In the genomic region with DNA sequence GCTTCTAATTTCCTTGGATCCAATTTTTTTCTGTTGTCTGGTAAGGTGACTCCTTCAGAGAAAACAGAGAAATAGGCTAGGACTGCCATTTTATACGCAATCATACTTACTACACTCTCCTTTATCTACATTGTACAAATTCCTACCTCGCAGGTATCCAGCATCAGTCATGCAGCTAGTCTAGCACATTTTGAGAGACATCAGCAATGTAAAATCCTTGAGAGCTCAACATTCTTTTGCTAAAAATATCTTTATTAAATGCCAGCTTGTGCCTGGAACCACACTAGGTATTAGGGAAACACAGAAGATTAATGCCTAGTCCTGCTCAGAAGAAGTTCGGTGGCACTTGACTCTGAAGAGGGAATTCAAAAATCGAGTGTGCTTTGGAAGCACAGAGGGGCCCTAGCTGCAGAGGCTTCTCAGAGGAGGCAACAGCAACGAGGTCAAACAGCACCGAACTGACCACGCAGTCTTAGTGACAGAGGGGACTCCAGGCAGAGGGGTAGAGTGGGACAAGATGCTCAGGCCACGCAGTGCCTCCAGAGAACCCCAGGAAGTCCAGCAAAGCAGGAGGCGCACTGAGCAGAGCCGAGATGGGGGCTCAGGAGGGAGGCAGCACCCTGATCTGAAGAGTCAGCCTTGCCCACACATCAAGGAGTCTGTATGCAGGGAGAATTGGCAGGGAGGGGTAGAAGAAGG, we compare ENCODE assay signal across 22 cellular contexts. TPM values are rescaled to one million over a fixed set of nuclear protein-coding genes. Genes with fewer than 3 reads are reported as not detected.
DNase-seq lines count a peak whose midpoint lies in the region; ATAC-seq, FAIRE-seq and TF ChIP-seq lines count a peak whose summit lies in the region.
"Had no signal": no experiment of that assay in that cellular context is flagged by ENCODE, and none has a peak within 500 bp of the region (broad histone marks: within the 10 kb centered on the region; RNA-seq: fewer than 3 reads in every experiment).

No MANE protein-coding gene starts in this region.

- TF ChIP-seq EP300 in H1 (IDR thresholded peaks at IDR 0.05; ENCODE audit: borderline replicate concordance in 1 of 2, low read depth in 2 of 2, low read length in 2 of 2) = no peak

- H3K56ac ChIP-seq in H1 (replicated peaks; ENCODE audit: insufficient read length, low read depth, low read length) = no peak overlapping the region

- no peaks in the 10 kb centered on the region for H3K27me3 Mint-ChIP-seq in nephron (ENCODE audit: low read depth)
- peaks cover 24% of the 10 kb centered on the region for H3K27me3 Mint-ChIP-seq in activated CD4-positive, alpha-beta T cell treated with anti-CD3 and anti-CD28 coated beads for 36 hours
- peaks cover 31% of the 10 kb centered on the region in 2 donors for H3K27me3 Mint-ChIP-seq in CD4-positive, alpha-beta memory T cell

- peak overlapping the region; percentile 89 for H3K4me2 ChIP-seq in PC-9
- no peak overlapping the region for H3K4me2 ChIP-seq in H1 (ENCODE audit: insufficient read depth in 1 of 2, low read depth in 2 of 2, low read length in 2 of 2)

- no peaks in the 10 kb centered on the region for H3K9me3 Mint-ChIP-seq in nephron
- no peaks in the 10 kb centered on the region for H3K9me3 Mint-ChIP-seq in activated CD4-positive, alpha-beta T cell treated with anti-CD3 and anti-CD28 coated beads for 36 hours (ENCODE audit: low read depth)
- peaks cover 0 to 4% (median 2%) of the 10 kb centered on the region in 8 donors for H3K9me3 Mint-ChIP-seq in CD4-positive, alpha-beta memory T cell

- H3K27ac ChIP-seq in PC-9 (peak overlapping the region; percentile 85), H1 (ENCODE audit: low read depth, low read length) (no peak overlapping the region), upper lobe of right lung (peak overlapping the region; percentile 47)
- no peak overlapping the region for H3K27ac ChIP-seq in CD4-positive, alpha-beta memory T cell (ENCODE audit: low read depth, low read length)
- H3K27ac ChIP-seq: SJCRH30, spleen had no signal

- H2AFZ ChIP-seq in PC-9 (no peak overlapping the region), H1 (ENCODE audit: low read length) (no peak overlapping the region)

- peaks cover 3% of the 10 kb centered on the region; the same call in 1 of the 2 replicates for H3K23me2 ChIP-seq in H1 (ENCODE audit: low read depth, low read length)

- H4K5ac ChIP-seq in H1 (ENCODE audit: insufficient read length, low read depth, low read length) = no peak overlapping the region

- no peak for TF ChIP-seq RAD21 in H1 (IDR thresholded peaks at IDR 0.05 in 1 of 2, conservative IDR thresholded peaks at IDR 0.05 in 1 of 2; ENCODE audit: low read depth in 2 of 2, low read length in 2 of 2)

- peak; percentile 10 for ATAC-seq in upper lobe of right lung
- ATAC-seq in activated CD4-positive, alpha-beta T cell treated with anti-CD3 and anti-CD28 coated beads for 36 hours = no peak
- ATAC-seq: activated T-cell treated with anti-CD3 and anti-CD28 coated beads, Interleukin-2, amount 50 U/mL, for 72 hours; right cardiac atrium; stimulated activated memory B cell treated with anti-CD40 and anti-IgM and Interleukin-4, amounts not matched to agents 10 μg/mL and 1 μg/mL and 100 μg/mL, for 72 hours had no signal

- H4K8ac ChIP-seq in H1 (ENCODE audit: extremely low read depth, insufficient read depth, low read length) = no peak overlapping the region; the same call in 1 of the 2 replicates

- 0 out of 2 replicates have a peak overlapping the region, but pooled peaks have one; percentile 60 for H2AK5ac ChIP-seq in H1 (ENCODE audit: low read depth, low read length)

- intact Hi-C loops in PC-9 (cut with micrococcal nuclease; ENCODE audit: unreplicated experiment) (loop anchor here (10.0 kb wide), 1 partner anchor 1197 kb away; no protein-coding TSS in a partner anchor), upper lobe of right lung (cut with DNase I) (no loop called here)
- intact Hi-C loops in activated CD4-positive, alpha-beta T cell treated with anti-CD3 and anti-CD28 coated beads for 36 hours (cut with DNase I, micrococcal nuclease) = loop anchor here in 1 of 2 experiments (2.0 kb wide), 1 partner anchor 19 kb away; no protein-coding TSS in a partner anchor
- intact Hi-C loops in CD4-positive, alpha-beta memory T cell (cut with micrococcal nuclease) = no loop called here

- no peak for TF ChIP-seq POLR2A in H1 (IDR thresholded peaks at IDR 0.05; ENCODE audit: control extremely low read depth in 1 of 2, low read depth in 2 of 2, low read length in 2 of 2)

- no peak for TF ChIP-seq CTCF in PC-9 (conservative IDR thresholded peaks at IDR 0.05)
- no peak for TF ChIP-seq CTCF in H1 (IDR thresholded peaks at IDR 0.05; ENCODE audit: control extremely low read depth in 1 of 3, insufficient read depth in 1 of 3, low read depth in 1 of 3, low read length in 3 of 3)
- TF ChIP-seq CTCF in nephron (IDR thresholded peaks at IDR 0.05; ENCODE audit: unreplicated experiment in 3 of 3) = no peak
- TF ChIP-seq CTCF in upper lobe of right lung (IDR thresholded peaks at IDR 0.05) = no peak

- 83% methylated on average over 10 of the region's 10 CpGs; no CpG with 5 or more reads in 1 of the 2 experiments for WGBS in H1 (ENCODE audit: extremely low coverage in 1 of 2, insufficient coverage in 1 of 2, insufficient read length in 1 of 2, insufficient replicate concordance in 2 of 2, low coverage in 1 of 2, low lambda C conversion rate in 2 of 2, missing lambda C conversion rate in 1 of 2), 2 experiments

- H4K91ac ChIP-seq in H1 (replicated peaks; ENCODE audit: insufficient read length, low read length) = peak overlapping the region; percentile 12

- peaks cover 4% of the 10 kb centered on the region for H3K36me3 Mint-ChIP-seq in nephron (ENCODE audit: low read depth)
- peaks cover 2% of the 10 kb centered on the region for H3K36me3 Mint-ChIP-seq in activated CD4-positive, alpha-beta T cell treated with anti-CD3 and anti-CD28 coated beads for 36 hours (ENCODE audit: low read depth)
- no peaks in the 10 kb centered on the region for H3K36me3 Mint-ChIP-seq in CD4-positive, alpha-beta memory T cell
- H3K36me3 Mint-ChIP-seq: CD4-positive, CD25-positive, alpha-beta regulatory T cell; stimulated activated memory B cell treated with anti-CD40 and anti-IgM and Interleukin-4, amounts not matched to agents 10 μg/mL and 1 μg/mL and 100 μg/mL, for 72 hours had no signal

- H3K27me3 ChIP-seq in PC-9 (ENCODE audit: insufficient read depth, low read depth) (no peaks in the 10 kb centered on the region), H1 (replicated peaks in 1 of 4; ENCODE audit: control insufficient read depth in 3 of 4, extremely low read depth in 1 of 4, insufficient read depth in 3 of 4, low read length in 3 of 4) (peaks cover 0 to 14% (median 11%) of the 10 kb centered on the region in 4 experiments; a peak in 4 of 7 replicates), upper lobe of right lung (no peaks in the 10 kb centered on the region)
- H3K27me3 ChIP-seq in CD4-positive, alpha-beta memory T cell (ENCODE audit: insufficient read depth, low read length) = no peaks in the 10 kb centered on the region
- H3K27me3 ChIP-seq: Peyer's patch, SJCRH30 had no signal

- H3F3A ChIP-seq in PC-9 (ENCODE audit: insufficient read depth, low read depth) = peaks cover 49% of the 10 kb centered on the region

- H3K9ac ChIP-seq in H1 (replicated peaks in 1 of 4; ENCODE audit: extremely low read depth in 1 of 4, low read depth in 3 of 4, low read length in 3 of 4) = no peak overlapping the region

- H3K4me3 ChIP-seq in PC-9 = peak overlapping the region; percentile 55
- no peak overlapping the region for H3K4me3 ChIP-seq in H1 (ENCODE audit: extremely low read depth in 1 of 4, insufficient read depth in 2 of 4, low read depth in 3 of 4, low read length in 4 of 4)
- H3K4me3 ChIP-seq in upper lobe of right lung = no peak overlapping the region
- H3K4me3 ChIP-seq in CD4-positive, alpha-beta memory T cell (ENCODE audit: low read length in 2 of 2) = no peak overlapping the region
- H3K4me3 ChIP-seq: Peyer's patch, SJCRH30, spleen had no signal

- H3K4me3 Mint-ChIP-seq in nephron = peak overlapping the region; percentile 2 to 92 (median 16)
- no peak overlapping the region for H3K4me3 Mint-ChIP-seq in activated CD4-positive, alpha-beta T cell treated with anti-CD3 and anti-CD28 coated beads for 36 hours
- peak overlapping the region in 1 of 8 donors; percentile 6 for H3K4me3 Mint-ChIP-seq in CD4-positive, alpha-beta memory T cell
- H3K4me3 Mint-ChIP-seq: activated T-cell treated with anti-CD3 and anti-CD28 coated beads, Interleukin-2, amount 50 U/mL, for 72 hours; stimulated activated memory B cell treated with anti-CD40 and anti-IgM and Interleukin-4, amounts not matched to agents 10 μg/mL and 1 μg/mL and 100 μg/mL, for 72 hours had no signal

- no TSS peak for BruUV-seq in PC-9 (replicated peaks; lab: Mats Ljungman, UMichigan)

- H3K4ac ChIP-seq in H1 (replicated peaks; ENCODE audit: insufficient read length, low read depth, low read length) = no peak overlapping the region

- H3K9me2 ChIP-seq in PC-9 (ENCODE audit: insufficient read depth) = no peaks in the 10 kb centered on the region

- POLR2A ChIA-PET in PC-9 (lab: Charles Lee; ENCODE audit: unreplicated experiment) (interaction anchor here (0.6 to 0.8 kb wide), 4 partner anchors 48 to 583 kb away, joined by 3 to 5 read pairs (median 5); no protein-coding TSS in a partner anchor), H1 (lab: Charles Lee; ENCODE audit: partially characterized antibody) (interaction anchor here (1.2 kb wide), 1 partner anchor 15 kb away, joined by 3 read pairs; no protein-coding TSS in a partner anchor)
- POLR2A ChIA-PET in activated CD4-positive, alpha-beta T cell treated with anti-CD3 and anti-CD28 coated beads for 36 hours (lab: Charles Lee) = interaction anchor here (0.6 kb wide), 1 partner anchor 74 kb away, joined by 3 read pairs; no protein-coding TSS in a partner anchor
- POLR2A ChIA-PET in CD4-positive, alpha-beta memory T cell (lab: Charles Lee; ENCODE audit: partially characterized antibody) = no interaction called here

- H3K9me3 ChIP-seq in PC-9 (ENCODE audit: insufficient read depth, low read depth) = no peaks in the 10 kb centered on the region
- H3K9me3 ChIP-seq in H1 (ENCODE audit: insufficient read depth in 2 of 2, low read depth in 1 of 2, low read length in 1 of 2) = peaks cover 0 to 4% of the 10 kb centered on the region in 2 experiments; a peak in 1 of 4 replicates
- H3K9me3 ChIP-seq in upper lobe of right lung = no peaks in the 10 kb centered on the region
- H3K9me3 ChIP-seq in CD4-positive, alpha-beta memory T cell (ENCODE audit: control insufficient read depth in 1 of 2, low read length in 2 of 2) = no peaks in the 10 kb centered on the region
- H3K9me3 ChIP-seq: Peyer's patch had no signal

- H2BK120ac ChIP-seq in H1 (replicated peaks; ENCODE audit: low read depth, low read length) = peak overlapping the region; percentile 68

- DNase-seq in PC-9 (peak in 1 of 2 experiments; percentile 53), H1 (ENCODE audit: low read depth in 1 of 2, low spot score in 2 of 2) (no peak), upper lobe of right lung (no peak), NCI-H1694 (lab: John Stamatoyannopoulos, UW) (no peak)
- DNase-seq in activated CD4-positive, alpha-beta T cell treated with anti-CD3 and anti-CD28 coated beads for 36 hours = no peak
- no peak for DNase-seq in CD4-positive, alpha-beta memory T cell
- DNase-seq: activated naive CD4-positive, alpha-beta T cell treated with Interleukin-2 at 50 U/mL for 16 hours; activated T-cell treated with anti-CD3 and anti-CD28 coated beads, Interleukin-2, amount 50 U/mL, for 72 hours; CD4-positive, CD25-positive, alpha-beta regulatory T cell; dermis blood vessel endothelial cell; KBM-7; MM.1S; NCI-H1436; NCI-H510A treated with DMSO at 0.1 percent for 48 hours; Peyer's patch; right cardiac atrium; SJCRH30; spleen; stimulated activated CD4-positive, alpha-beta T cell treated with anti-CD3 and anti-CD28 coated beads, Interleukin-4, amount 100 ng/mL, for 1 hour had no signal

- H3K4me1 Mint-ChIP-seq in nephron = peaks cover 62% of the 10 kb centered on the region
- H3K4me1 Mint-ChIP-seq in activated CD4-positive, alpha-beta T cell treated with anti-CD3 and anti-CD28 coated beads for 36 hours = peaks cover 8% of the 10 kb centered on the region
- peaks cover 2 to 13% (median 6%) of the 10 kb centered on the region in 4 donors for H3K4me1 Mint-ChIP-seq in CD4-positive, alpha-beta memory T cell

- H2BK20ac ChIP-seq in H1 (ENCODE audit: low read length) = peak overlapping the region; percentile 94

- no peak for FAIRE-seq in H1 (lab: Jason Lieb, UNC)
- FAIRE-seq: bronchial epithelial cell had no signal

- H3K79me1 ChIP-seq in H1 (ENCODE audit: low read depth, low read length) = no peaks in the 10 kb centered on the region

- H3K36me3 ChIP-seq in PC-9 (ENCODE audit: low read depth) (peaks cover 45% of the 10 kb centered on the region), H1 (ENCODE audit: control insufficient read depth in 2 of 4, insufficient read depth in 4 of 4, low read length in 3 of 4) (peaks cover 0 to 2% (median under 1%) of the 10 kb centered on the region in 4 experiments; a peak in 2 of 8 replicates), upper lobe of right lung (no peaks in the 10 kb centered on the region)
- H3K36me3 ChIP-seq in CD4-positive, alpha-beta memory T cell (ENCODE audit: insufficient read depth, low read length) = no peaks in the 10 kb centered on the region
- H3K36me3 ChIP-seq: Peyer's patch, SJCRH30, spleen had no signal

- H3K79me2 ChIP-seq in PC-9 (ENCODE audit: low read depth) = peaks cover 96% of the 10 kb centered on the region
- H3K79me2 ChIP-seq in H1 (ENCODE audit: control insufficient read depth in 1 of 2, insufficient read depth in 2 of 2, low read length in 2 of 2) = peaks cover 0 to 36% of the 10 kb centered on the region in 2 experiments; a peak in 3 of 4 replicates

- peak overlapping the region in 2 of 3 experiments; percentile 11 for H3K27ac Mint-ChIP-seq in nephron
- H3K27ac Mint-ChIP-seq in activated CD4-positive, alpha-beta T cell treated with anti-CD3 and anti-CD28 coated beads for 36 hours = no peak overlapping the region
- H3K27ac Mint-ChIP-seq in CD4-positive, alpha-beta memory T cell = no peak overlapping the region
- H3K27ac Mint-ChIP-seq: activated T-cell treated with anti-CD3 and anti-CD28 coated beads, Interleukin-2, amount 50 U/mL, for 72 hours; CD4-positive, CD25-positive, alpha-beta regulatory T cell; stimulated activated memory B cell treated with anti-CD40 and anti-IgM and Interleukin-4, amounts not matched to agents 10 μg/mL and 1 μg/mL and 100 μg/mL, for 72 hours had no signal

- CTCF ChIA-PET in PC-9 (lab: Charles Lee) (no interaction called here), H1 (lab: Charles Lee; ENCODE audit: partially characterized antibody) (interaction anchor here (1.0 to 2.9 kb wide), 7 partner anchors 15 to 261 kb away, joined by 3 to 7 read pairs (median 4); no protein-coding TSS in a partner anchor)
- CTCF ChIA-PET in activated CD4-positive, alpha-beta T cell treated with anti-CD3 and anti-CD28 coated beads for 36 hours (lab: Charles Lee) = interaction anchor here (0.6 kb wide), 1 partner anchor 399 kb away, joined by 3 read pairs; no protein-coding TSS in a partner anchor
- CTCF ChIA-PET in CD4-positive, alpha-beta memory T cell (lab: Charles Lee; ENCODE audit: partially characterized antibody) = no interaction called here

- H2BK15ac ChIP-seq in H1 (ENCODE audit: low read length) = peak overlapping the region; percentile 38

- peak overlapping the region; percentile 33; the same call in 1 of the 2 replicates for H3K18ac ChIP-seq in H1 (ENCODE audit: extremely low read depth, low read length)

- peaks cover 80% of the 10 kb centered on the region for H3K4me1 ChIP-seq in PC-9 (replicated peaks; ENCODE audit: insufficient read depth)
- peaks cover 8 to 27% (median 13%) of the 10 kb centered on the region in 4 experiments for H3K4me1 ChIP-seq in H1 (replicated peaks in 1 of 4; ENCODE audit: control insufficient read depth in 3 of 4, insufficient read depth in 4 of 4, low read length in 3 of 4)
- H3K4me1 ChIP-seq in upper lobe of right lung = peaks cover 3% of the 10 kb centered on the region
- peaks cover 5% of the 10 kb centered on the region for H3K4me1 ChIP-seq in CD4-positive, alpha-beta memory T cell (ENCODE audit: insufficient read depth, low read length)

- H3K23ac ChIP-seq in H1 (ENCODE audit: insufficient read length) = no peak overlapping the region

- peak overlapping the region; percentile 65; the same call in 1 of the 2 replicates for H2BK12ac ChIP-seq in H1 (ENCODE audit: low read depth, low read length)

- H2BK5ac ChIP-seq in H1 (ENCODE audit: low read depth, low read length) = no peak overlapping the region; the same call in 1 of the 2 replicates

- H4K20me1 ChIP-seq in PC-9 (ENCODE audit: insufficient read depth) (no peaks in the 10 kb centered on the region), H1 (replicated peaks in 1 of 2; ENCODE audit: control insufficient read depth in 1 of 2, insufficient read depth in 2 of 2, low read length in 2 of 2) (no peaks in the 10 kb centered on the region)

- no peak overlapping the region for H3K14ac ChIP-seq in H1 (ENCODE audit: insufficient read length)

RNA-seq across cellular contexts. Expression of gene FAM174B, which starts 3.5 kb away (rescaled TPM):
- 77.5 and 90.3 TPM in 2 replicates for total RNA-seq in PC-9 (2021)
- total RNA-seq in H1 (2021; fragmentation: NEBNext Ultra II Directional; extraction: Animal tissue kit (Norgen Biotek cat#: 25700)) = 35.2 and 35.3 TPM in 2 replicates
- polyA plus RNA-seq in H1 (2011; rRNA removed) = 9.3 and 10.1 TPM in 2 replicates
- 9.7 TPM for polyA plus RNA-seq in H1 (2011; cell fraction: cytosol; rRNA removed)
- 13.4 TPM for polyA plus RNA-seq in H1 (2011; cell fraction: nucleus; rRNA removed)
- polyA plus RNA-seq in H1 (2012, experiment 1 of 2) = 21.5 to 31.3 TPM (median 28.3 TPM) in 4 replicates
- polyA plus RNA-seq in H1 (2012, experiment 2 of 2) = 15.9 TPM
- 20.3 TPM for polyA plus RNA-seq in H1 (2013, experiment 1 of 2)
- polyA plus RNA-seq in H1 (2013, experiment 2 of 2) = 27.1 TPM
- polyA minus RNA-seq in H1 (2011; rRNA and poly(A)+ RNA removed) = 24.5 and 32.5 TPM in 2 replicates
- polyA minus RNA-seq in H1 (2011; cell fraction: cytosol; rRNA and poly(A)+ RNA removed) = 16.4 TPM
- polyA minus RNA-seq in H1 (2011; cell fraction: nucleus; rRNA and poly(A)+ RNA removed) = 13.8 TPM
- total RNA-seq in upper lobe of right lung = 62.9 TPM
- total RNA-seq in activated CD4-positive, alpha-beta T cell treated with anti-CD3 and anti-CD28 coated beads for 36 hours = 1 to 10 TPM; 4.0 to 4.9 TPM
- total RNA-seq in CD4-positive, alpha-beta memory T cell = 1 to 10 TPM; 6.6 to 8.3 TPM
- 1 to 10 TPM; 2.4 to 3.3 TPM for polyA plus RNA-seq in CD4-positive, alpha-beta memory T cell

Comparison
In these comparisons a context has a peak if more than half of its experiments do, and no peak if none do; other contexts are left out.
1. H3K27ac ChIP-seq: peak in PC-9 (single experiment) and upper lobe of right lung (single experiment); none in H1 (single experiment) and CD4-positive, alpha-beta memory T cell (single experiment).
2. H3K27ac Mint-ChIP-seq: peak in nephron (2 of 3); none in activated CD4-positive, alpha-beta T cell treated with anti-CD3 and anti-CD28 coated beads for 36 hours (single experiment) and CD4-positive, alpha-beta memory T cell (0 of 7).
3. CTCF ChIA-PET loops: an anchor here in H1 (1.0 to 2.9 kb wide) and activated CD4-positive, alpha-beta T cell treated with anti-CD3 and anti-CD28 coated beads for 36 hours (0.6 kb wide); none called in PC-9 and CD4-positive, alpha-beta memory T cell.